Comparison of ENCODE assay signal across 33 cellular contexts in genomic region chr13:65330287-65330686, GRCh38.
"Had no signal": no experiment of that assay in that cellular context is flagged by ENCODE, and none has a peak within 500 bp of the region (broad histone marks: within the 10 kb centered on the region; RNA-seq: fewer than 3 reads in every experiment).

No MANE protein-coding gene starts in this region.

- H3K4me3 ChIP-seq: esophagus squamous epithelium, gastroesophageal sphincter had no signal

- H3K9me3 ChIP-seq: esophagus squamous epithelium, gastroesophageal sphincter had no signal

- ATAC-seq: activated T-helper 17 cell treated with anti-CD3 and anti-CD28 coated beads, Interleukin-2, amount 50 U/mL, for 72 hours; gastroesophageal sphincter; WTC11 had no signal

- H3K27me3 Mint-ChIP-seq: activated CD4-positive, alpha-beta memory T cell treated with anti-CD3 and anti-CD28 coated beads, Interleukin-2, amount 10 ng/mL, durations not matched to agents 7 days and 5 days; activated CD4-positive, alpha-beta T cell treated with anti-CD3 and anti-CD28 coated beads, Interleukin-2, amount 10 ng/mL, durations not matched to agents 7 days and 5 days; activated naive CD8-positive, alpha-beta T cell; activated T-cell treated with anti-CD3 and anti-CD28 coated beads, Interleukin-2, amount 50 U/mL, for 24 hours; activated T-helper 17 cell treated with anti-CD3 and anti-CD28 coated beads, Interleukin-2, amount 50 U/mL, for 72 hours; central memory CD8-positive, alpha-beta T cell had no signal

- H3K27me3 ChIP-seq: brain microvascular endothelial cell, esophagus squamous epithelium, gastroesophageal sphincter had no signal

- H3K27ac ChIP-seq: brain microvascular endothelial cell, epithelial cell of prostate, esophagus squamous epithelium, gastroesophageal sphincter, VCaP had no signal

- H3K4me1 ChIP-seq: esophagus squamous epithelium, gastroesophageal sphincter had no signal

- H3K36me3 Mint-ChIP-seq: activated naive CD8-positive, alpha-beta T cell; WTC11 had no signal

- H3K9me3 Mint-ChIP-seq: activated CD4-positive, alpha-beta T cell treated with anti-CD3 and anti-CD28 coated beads, Interleukin-2, amount 10 ng/mL, durations not matched to agents 7 days and 5 days; WTC11 had no signal

- H3K4me3 Mint-ChIP-seq: activated CD4-positive, alpha-beta memory T cell treated with anti-CD3 and anti-CD28 coated beads, Interleukin-2, amount 10 ng/mL, durations not matched to agents 7 days and 5 days; activated CD4-positive, alpha-beta T cell treated with anti-CD3 and anti-CD28 coated beads, Interleukin-2, amount 10 ng/mL, durations not matched to agents 7 days and 5 days; activated naive CD8-positive, alpha-beta T cell; activated T-cell treated with anti-CD3 and anti-CD28 coated beads, Interleukin-2, amount 50 U/mL, for 24 hours; activated T-helper 17 cell treated with anti-CD3 and anti-CD28 coated beads, Interleukin-2, amount 50 U/mL, for 72 hours; central memory CD8-positive, alpha-beta T cell; WTC11 had no signal

- DNase-seq: activated CD4-positive, alpha-beta memory T cell treated with anti-CD3 and anti-CD28 coated beads, Interleukin-2, amount 10 ng/mL, durations not matched to agents 7 days and 5 days; activated CD4-positive, alpha-beta T cell treated with anti-CD3 and anti-CD28 coated beads for 1 hour; activated CD4-positive, alpha-beta T cell treated with anti-CD3 and anti-CD28 coated beads for 4 hours; activated CD4-positive, alpha-beta T cell treated with anti-CD3 and anti-CD28 coated beads, Interleukin-2, amount 10 ng/mL, durations not matched to agents 7 days and 5 days; activated CD4-positive, alpha-beta T cell treated with anti-CD3 and anti-CD28 coated beads, Interleukin-2, amount 50 U/mL, for 4 hours; activated CD8-positive, alpha-beta memory T cell treated with anti-CD3 and anti-CD28 coated beads, Interleukin-2, amount 50 U/mL, for 48 hours; activated effector memory CD4-positive, alpha-beta T cell treated with Interleukin-2 at 50 U/mL for 16 hours; activated gamma-delta T cell treated with Interleukin-2 at 50 U/mL for 16 hours; activated naive CD4-positive, alpha-beta T cell treated with anti-CD3 and anti-CD28 coated beads, Interleukin-2, amount 50 U/mL, for 16 hours; activated naive CD4-positive, alpha-beta T cell treated with Interleukin-2 at 50 U/mL for 16 hours; activated T-cell treated with anti-CD3 and anti-CD28 coated beads for 4 hours; activated T-cell treated with anti-CD3 and anti-CD28 coated beads, Interleukin-2, amount 50 U/mL, for 24 hours; amniotic stem cell; anterior cingulate cortex; brain microvascular endothelial cell; cortex of kidney; dermis blood vessel endothelial cell; effector CD4-positive, alpha-beta T cell; esophagus squamous epithelium; foreskin melanocyte; T-helper 2 cell had no signal

- FAIRE-seq: astrocyte, bronchial epithelial cell, colon, endometrium, endothelial cell of umbilical vein had no signal

- H3K36me3 ChIP-seq: brain microvascular endothelial cell, esophagus squamous epithelium, gastroesophageal sphincter had no signal

- H3K4me1 Mint-ChIP-seq: activated CD4-positive, alpha-beta memory T cell treated with anti-CD3 and anti-CD28 coated beads, Interleukin-2, amount 10 ng/mL, durations not matched to agents 7 days and 5 days; activated CD4-positive, alpha-beta T cell treated with anti-CD3 and anti-CD28 coated beads, Interleukin-2, amount 10 ng/mL, durations not matched to agents 7 days and 5 days; activated T-helper 17 cell treated with anti-CD3 and anti-CD28 coated beads, Interleukin-2, amount 50 U/mL, for 72 hours; central memory CD8-positive, alpha-beta T cell; WTC11 had no signal
